In the genomic region with DNA sequence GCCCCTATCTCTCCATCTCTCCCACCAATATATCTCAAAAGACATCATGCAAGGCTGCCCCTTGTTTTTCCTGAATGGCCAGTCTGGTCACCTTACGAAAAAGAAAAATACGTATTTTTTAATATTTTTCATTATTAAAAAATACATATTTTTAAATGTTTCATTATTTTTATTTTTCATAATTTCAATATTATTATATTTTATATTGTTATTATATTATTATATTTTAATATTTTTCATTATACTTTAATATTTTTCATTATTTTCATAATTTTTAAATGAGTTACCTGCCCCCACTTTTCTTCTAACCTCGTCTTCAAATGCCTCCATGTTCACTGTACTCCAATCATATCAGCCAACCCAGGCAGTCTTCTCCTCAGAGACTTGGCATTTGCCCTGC, we compare ENCODE assay signal across 29 cellular contexts.
"Had no signal": no experiment of that assay in that cellular context is flagged by ENCODE, and none has a peak within 500 bp of the region (broad histone marks: within the 10 kb centered on the region; RNA-seq: fewer than 3 reads in every experiment).

No MANE protein-coding gene starts in this region.

- H3K4me1 Mint-ChIP-seq: activated B cell treated with CpG ODN at 0.5 μM for 24 hours; activated naive CD4-positive, alpha-beta T cell treated with anti-CD3 and anti-CD28 coated beads, Interleukin-2, amount 50 U/mL, for 24 hours; activated naive CD8-positive, alpha-beta T cell treated with anti-CD3 and anti-CD28 coated beads for 36 hours; activated naive CD8-positive, alpha-beta T cell treated with anti-CD3 and anti-CD28 coated beads, Interleukin-2, amount 50 U/mL, for 24 hours; activated T-helper 17 cell treated with anti-CD3 and anti-CD28 coated beads, Interleukin-2, amount 50 U/mL, for 72 hours; T-helper 17 cell had no signal

- ATAC-seq: activated CD4-positive, CD25-positive, alpha-beta regulatory T cell treated with anti-CD3 and anti-CD28 coated beads, Interleukin-2, amount 50 U/mL, for 24 hours; activated CD8-positive, alpha-beta T cell treated with anti-CD3 and anti-CD28 coated beads for 36 hours; activated naive CD8-positive, alpha-beta T cell treated with anti-CD3 and anti-CD28 coated beads, Interleukin-2, amount 50 U/mL, for 24 hours; activated T-cell treated with anti-CD3 and anti-CD28 coated beads, Interleukin-2, amount 50 U/mL, for 4 hours; activated T-helper 17 cell treated with anti-CD3 and anti-CD28 coated beads, Interleukin-2, amount 50 U/mL, for 72 hours; body of pancreas; esophagus mucosa; gastroesophageal sphincter; T-helper 17 cell had no signal

- H3K27ac Mint-ChIP-seq: activated B cell treated with CpG ODN at 0.5 μM for 24 hours; activated CD8-positive, alpha-beta T cell treated with anti-CD3 and anti-CD28 coated beads for 36 hours; activated naive CD4-positive, alpha-beta T cell treated with anti-CD3 and anti-CD28 coated beads for 36 hours; activated naive CD4-positive, alpha-beta T cell treated with anti-CD3 and anti-CD28 coated beads, Interleukin-2, amount 50 U/mL, for 24 hours; activated naive CD8-positive, alpha-beta T cell treated with anti-CD3 and anti-CD28 coated beads for 36 hours; activated naive CD8-positive, alpha-beta T cell treated with anti-CD3 and anti-CD28 coated beads, Interleukin-2, amount 50 U/mL, for 24 hours; activated T-helper 17 cell treated with anti-CD3 and anti-CD28 coated beads, Interleukin-2, amount 50 U/mL, for 72 hours; T-helper 17 cell; T-helper 2 cell treated with Interferon-gamma antibody and Interleukin-4, amounts not matched to agents 5 μg/mL and 100 μg/mL, for 36 hours had no signal

- H3K36me3 Mint-ChIP-seq: activated naive CD4-positive, alpha-beta T cell treated with anti-CD3 and anti-CD28 coated beads, Interleukin-2, amount 50 U/mL, for 24 hours had no signal

- DNase-seq: activated B cell treated with CpG ODN at 0.5 μM for 24 hours; activated CD4-positive, alpha-beta T cell treated with anti-CD3 and anti-CD28 coated beads for 48 hours; activated CD4-positive, alpha-beta T cell treated with anti-CD3 and anti-CD28 coated beads, Interleukin-2, amount 50 U/mL, for 1 hour; activated CD4-positive, alpha-beta T cell treated with anti-CD3 and anti-CD28 coated beads, Interleukin-2, amount 50 U/mL, for 48 hours; activated CD8-positive, alpha-beta memory T cell treated with anti-CD3 and anti-CD28 coated beads for 24 hours; activated CD8-positive, alpha-beta T cell treated with anti-CD3 and anti-CD28 coated beads for 36 hours; activated effector memory CD4-positive, alpha-beta T cell treated with Interleukin-2 at 50 U/mL for 16 hours; activated naive CD4-positive, alpha-beta T cell treated with anti-CD3 and anti-CD28 coated beads for 36 hours; activated naive CD8-positive, alpha-beta T cell treated with anti-CD3 and anti-CD28 coated beads for 36 hours; activated naive CD8-positive, alpha-beta T cell treated with anti-CD3 and anti-CD28 coated beads, Interleukin-2, amount 50 U/mL, for 24 hours; activated T-cell treated with anti-CD3 and anti-CD28 coated beads, Interleukin-2, amount 50 U/mL, for 4 hours; adrenal gland; amygdala; aorta; body of pancreas; caudate nucleus; colonic mucosa; effector CD8-positive, alpha-beta T cell; foreskin fibroblast; T-helper 1 cell; T-helper 17 cell; T1000 had no signal

- H3K27me3 Mint-ChIP-seq: activated naive CD8-positive, alpha-beta T cell treated with anti-CD3 and anti-CD28 coated beads, Interleukin-2, amount 50 U/mL, for 24 hours; T-helper 17 cell had no signal

- H3K9me3 Mint-ChIP-seq: activated CD8-positive, alpha-beta T cell treated with anti-CD3 and anti-CD28 coated beads for 36 hours; activated naive CD4-positive, alpha-beta T cell treated with anti-CD3 and anti-CD28 coated beads for 36 hours; activated naive CD4-positive, alpha-beta T cell treated with anti-CD3 and anti-CD28 coated beads, Interleukin-2, amount 50 U/mL, for 24 hours; activated naive CD8-positive, alpha-beta T cell treated with anti-CD3 and anti-CD28 coated beads for 36 hours; activated naive CD8-positive, alpha-beta T cell treated with anti-CD3 and anti-CD28 coated beads, Interleukin-2, amount 50 U/mL, for 24 hours; activated T-cell treated with anti-CD3 and anti-CD28 coated beads, Interleukin-2, amount 50 U/mL, for 4 hours; T-helper 2 cell treated with Interferon-gamma antibody and Interleukin-4, amounts not matched to agents 5 μg/mL and 100 μg/mL, for 36 hours had no signal

- H3K4me1 ChIP-seq: adrenal gland, body of pancreas, colonic mucosa, gastroesophageal sphincter had no signal

- H3K27me3 ChIP-seq: adrenal gland, body of pancreas, colonic mucosa, gastroesophageal sphincter had no signal

- H3K4me3 Mint-ChIP-seq: activated B cell treated with CpG ODN at 0.5 μM for 24 hours; activated CD8-positive, alpha-beta T cell treated with anti-CD3 and anti-CD28 coated beads for 36 hours; activated naive CD4-positive, alpha-beta T cell treated with anti-CD3 and anti-CD28 coated beads for 36 hours; activated naive CD4-positive, alpha-beta T cell treated with anti-CD3 and anti-CD28 coated beads, Interleukin-2, amount 50 U/mL, for 24 hours; activated naive CD8-positive, alpha-beta T cell treated with anti-CD3 and anti-CD28 coated beads for 36 hours; activated naive CD8-positive, alpha-beta T cell treated with anti-CD3 and anti-CD28 coated beads, Interleukin-2, amount 50 U/mL, for 24 hours; activated T-cell treated with anti-CD3 and anti-CD28 coated beads, Interleukin-2, amount 50 U/mL, for 4 hours; activated T-helper 17 cell treated with anti-CD3 and anti-CD28 coated beads, Interleukin-2, amount 50 U/mL, for 72 hours; T-helper 17 cell; T-helper 2 cell treated with Interferon-gamma antibody and Interleukin-4, amounts not matched to agents 5 μg/mL and 100 μg/mL, for 36 hours had no signal

- H3K27ac ChIP-seq: adrenal gland, body of pancreas, colonic mucosa, gastroesophageal sphincter, VCaP had no signal
